Comparison of ENCODE assay signal across 9 cellular contexts in the genomic region with DNA sequence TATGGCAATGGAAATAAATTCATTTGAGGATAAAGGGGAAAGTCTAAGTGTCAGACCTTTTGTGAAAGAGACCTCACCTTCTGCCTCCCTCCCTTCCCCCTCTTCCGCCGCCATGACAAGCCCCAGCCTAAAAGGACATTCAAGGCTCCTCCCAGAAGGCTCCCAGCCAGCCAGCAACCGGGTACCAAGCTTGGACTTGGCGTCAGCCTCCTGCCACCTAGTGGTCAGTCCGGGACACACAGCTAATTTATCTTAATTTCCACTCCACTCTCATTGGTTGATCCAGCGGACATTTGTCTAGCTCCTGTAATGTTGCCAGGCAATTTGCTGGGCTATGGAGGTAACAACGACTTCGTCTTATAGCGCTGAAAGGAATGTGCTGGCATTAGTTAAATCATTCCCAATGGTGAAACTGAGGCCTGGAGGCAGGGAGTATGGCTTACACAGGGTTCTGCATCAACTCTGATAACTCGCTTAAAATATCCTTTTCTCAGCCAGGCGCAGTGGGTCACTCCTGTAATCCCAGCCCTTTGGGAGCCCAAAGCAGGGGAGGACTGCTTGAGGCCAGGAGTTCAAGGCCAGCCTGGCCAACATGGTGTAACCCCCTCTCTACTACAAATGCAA. TPM values are rescaled to one million over a fixed set of nuclear protein-coding genes. Genes with fewer than 3 reads are reported as not detected.
DNase-seq lines count a peak whose midpoint lies in the region; ATAC-seq and TF ChIP-seq lines count a peak whose summit lies in the region.
"Had no signal": no experiment of that assay in that cellular context is flagged by ENCODE, and none has a peak within 500 bp of the region (broad histone marks: within the 10 kb centered on the region; RNA-seq: fewer than 3 reads in every experiment).

No MANE protein-coding gene starts in this region.

- H3K27ac ChIP-seq in SK-N-MC = no peak overlapping the region

- no peak overlapping the region for H3K4me3 Mint-ChIP-seq in HFFc6

- H3K27ac Mint-ChIP-seq in HFFc6 = no peak overlapping the region

- H3K27me3 Mint-ChIP-seq in HFFc6 (ENCODE audit: insufficient read depth) = no peaks in the 10 kb centered on the region; the same call in 1 of the 2 replicates

- H3K4me3 ChIP-seq in GM12864 (ENCODE audit: low read depth, low read length) (no peak overlapping the region), SK-N-MC (no peak overlapping the region)

- H3K36me3 ChIP-seq in SK-N-MC (ENCODE audit: insufficient read depth, low read length) = no peaks in the 10 kb centered on the region

- DNase-seq in GM12864 (ENCODE audit: low read depth) (peak; percentile 67), HFFc6 (peak; percentile 67), MV-4-11 (lab: John Stamatoyannopoulos, UW) (peak; percentile 81), SK-N-MC (ENCODE audit: low read depth, low spot score) (peak; percentile 44), Right ventricle myocardium superior (peak; percentile 87), posterior vena cava (ENCODE audit: low spot score) (peak; percentile 94), NCI-H1105 treated with DMSO at 0.1 percent for 48 hours (lab: John Stamatoyannopoulos, UW) (no peak)
- peak; percentile 65 for DNase-seq in activated naive CD4-positive, alpha-beta T cell treated with anti-CD3 and anti-CD28 coated beads, Interleukin-2, amount 50 U/mL, for 16 hours

- peak; percentile 97 for ATAC-seq in Right ventricle myocardium superior (ENCODE audit: poor library complexity)

- intact Hi-C loops in Right ventricle myocardium superior (cut with DNase I) (loop anchor here (10.0 kb wide), 1 partner anchor 328 kb away; no protein-coding TSS in a partner anchor), posterior vena cava (cut with DNase I) (loop anchor here in 1 of 2 donors (10.0 kb wide), 1 partner anchor 328 kb away; no protein-coding TSS in a partner anchor)

- H3K36me3 Mint-ChIP-seq in HFFc6 (ENCODE audit: low read depth) = no peaks in the 10 kb centered on the region

- no peaks in the 10 kb centered on the region for H3K4me1 Mint-ChIP-seq in HFFc6 (ENCODE audit: low read depth)

- TF ChIP-seq CTCF in GM12864 (IDR thresholded peaks at IDR 0.05; ENCODE audit: low read depth, low read length, missing control alignments) = peak; percentile 88
- peak; percentile 88 for TF ChIP-seq CTCF in HFFc6 (IDR thresholded peaks at IDR 0.05)

- peaks cover 14% of the 10 kb centered on the region for H3K9me3 Mint-ChIP-seq in HFFc6

- no peak overlapping the region for H3K9ac ChIP-seq in SK-N-MC (ENCODE audit: insufficient read length)

- H3K9me3 ChIP-seq in SK-N-MC (ENCODE audit: low read depth, low read length) = no peaks in the 10 kb centered on the region

RNA-seq across cellular contexts. Expression of gene CLEC3A, which starts 19.3 kb away (rescaled TPM):
- not detected for total RNA-seq in HFFc6 (2021; fragmentation: NEBNext Ultra II Directional; extraction: Animal tissue kit (Norgen Biotek cat#: 25700))
- total RNA-seq in Right ventricle myocardium superior (not detected), posterior vena cava (not detected)
- total RNA-seq: subcutaneous adipose tissue had no signal
